ENCODE assay signal across 8 cellular contexts in genomic region chr19:39411832-39412099, GRCh38. TPM values are rescaled to one million over a fixed set of nuclear protein-coding genes. Genes with fewer than 3 reads are reported as not detected.
DNase-seq lines count a peak whose midpoint lies in the region; ATAC-seq and TF ChIP-seq lines count a peak whose summit lies in the region.

No MANE protein-coding gene starts in this region.

- H3K27me3 Mint-ChIP-seq in dendritic cell treated with granulocyte-macrophage colony-stimulating factor and Interleukin-4, amounts not matched to agents 40 ng/mL and 50 ng/mL, for 4 days: peaks cover 2% of the 10 kb centered on the region

- peaks cover 54% of the 10 kb centered on the region for H3K36me3 Mint-ChIP-seq in dendritic cell treated with granulocyte-macrophage colony-stimulating factor and Interleukin-4, amounts not matched to agents 40 ng/mL and 50 ng/mL, for 4 days (ENCODE audit: low read depth)

- no peaks in the 10 kb centered on the region for H3K9me3 ChIP-seq in BE2C

- H3K9me3 Mint-ChIP-seq in dendritic cell treated with granulocyte-macrophage colony-stimulating factor and Interleukin-4, amounts not matched to agents 40 ng/mL and 50 ng/mL, for 4 days: no peaks in the 10 kb centered on the region

- H3K4me3 Mint-ChIP-seq in dendritic cell treated with granulocyte-macrophage colony-stimulating factor and Interleukin-4, amounts not matched to agents 40 ng/mL and 50 ng/mL, for 4 days: peak overlapping the region; percentile 81

- peaks cover 40% of the 10 kb centered on the region for H3K4me1 Mint-ChIP-seq in dendritic cell treated with granulocyte-macrophage colony-stimulating factor and Interleukin-4, amounts not matched to agents 40 ng/mL and 50 ng/mL, for 4 days (ENCODE audit: low read depth)

- ATAC-seq in GM19395 (IDR thresholded peaks at IDR 0.05; ENCODE audit: unreplicated experiment) (peak; percentile 30), HG03520 (IDR thresholded peaks at IDR 0.05; ENCODE audit: unreplicated experiment) (peak; percentile 19)

- 0 to 1% methylated on average over 7 of the region's 7 CpGs for WGBS in lower leg skin, 2 donors

- H3K27ac Mint-ChIP-seq in dendritic cell treated with granulocyte-macrophage colony-stimulating factor and Interleukin-4, amounts not matched to agents 40 ng/mL and 50 ng/mL, for 4 days: peak overlapping the region; percentile 98

- DNase-seq in BE2C (peak; percentile 91), NCI-H526 treated with DMSO at 0.1 percent for 48 hours (lab: John Stamatoyannopoulos, UW) (peak; percentile 97), lower leg skin (ENCODE audit: low spot score in 2 of 2) (peak; percentile 95 to 98)
- peak; percentile 93 for DNase-seq in activated CD4-positive, alpha-beta T cell treated with anti-CD3 and anti-CD28 coated beads, Interleukin-2, amount 50 U/mL, for 1 hour
- DNase-seq in stimulated activated CD4-positive, alpha-beta T cell treated with anti-CD3 and anti-CD28 coated beads, Interleukin-4, amount 100 ng/mL, for 4 hours: peak; percentile 84 to 88

- TF ChIP-seq CTCF in BE2C (IDR thresholded peaks at IDR 0.05; ENCODE audit: low read depth, low read length): peak; percentile 94
- peak in 1 of 3 donors; percentile 99 for TF ChIP-seq CTCF in lower leg skin (IDR thresholded peaks at IDR 0.05)

- H3K36me3 ChIP-seq in BE2C: no peaks in the 10 kb centered on the region; the same call in 1 of the 2 replicates

- peaks cover 9% of the 10 kb centered on the region for H3K4me1 ChIP-seq in BE2C

- H3K4me3 ChIP-seq in BE2C (ENCODE audit: low read depth, low read length) (peak overlapping the region; percentile 44), lower leg skin (ENCODE audit: low read depth, poor library complexity, severe bottlenecking) (no peak overlapping the region)

- peak in 1 of 2 donors; percentile 7 for TF ChIP-seq POLR2A in lower leg skin (IDR thresholded peaks at IDR 0.05)

- H3K27me3 ChIP-seq in BE2C: no peaks in the 10 kb centered on the region

- intact Hi-C loops in dendritic cell treated with granulocyte-macrophage colony-stimulating factor and Interleukin-4, amounts not matched to agents 40 ng/mL and 50 ng/mL, for 4 days (cut with micrococcal nuclease): loop anchor here (1.0 to 5.0 kb wide), 3 partner anchors 13 to 69 kb away; partner anchors contain the start of gene SAMD4B
- intact Hi-C loops in lower leg skin (cut with DNase I; ENCODE audit: low total_unique reads): no loop called here

RNA-seq across cellular contexts. Expression of gene PLEKHG2, which starts 0.7 kb away (rescaled TPM):
- 35.9 TPM for polyA plus RNA-seq in BE2C (2012; ENCODE audit: insufficient read depth, insufficient read length, low read depth)
- total RNA-seq in lower leg skin: 1 to 10 TPM; 3.0 to 6.4 (median 4.3) TPM

RNA-seq across cellular contexts. Expression of gene ZFP36, which starts 5.1 kb away (rescaled TPM):
- polyA plus RNA-seq in BE2C (2012; ENCODE audit: insufficient read depth, insufficient read length, low read depth): 16.7 TPM
- 100 to 1,000 TPM; 170 to 536 (median 280) TPM for total RNA-seq in lower leg skin

RNA-seq across cellular contexts. Expression of gene MED29, which starts 20.6 kb away (rescaled TPM):
- 101 TPM for polyA plus RNA-seq in BE2C (2012; ENCODE audit: insufficient read depth, insufficient read length, low read depth)
- total RNA-seq in lower leg skin: 10 to 100 TPM; 30.3 to 35.8 (median 33.3) TPM

RNA-seq across cellular contexts. Expression of gene PAF1, which starts 20.9 kb away (rescaled TPM):
- 130 TPM for polyA plus RNA-seq in BE2C (2012; ENCODE audit: insufficient read depth, insufficient read length, low read depth)
- 10 to 100 TPM; 22.4 to 48.0 (median 36.3) TPM for total RNA-seq in lower leg skin

RNA-seq across cellular contexts. Expression of gene RPS16, which starts 24.0 kb away (rescaled TPM):
- polyA plus RNA-seq in BE2C (2012; ENCODE audit: insufficient read depth, insufficient read length, low read depth): 3,669 TPM
- 1,000 to 10,000 TPM; 1,726 to 3,026 (median 2,088) TPM for total RNA-seq in lower leg skin
